In genomic region chr11:93652679-93653078, GRCh38 we compare ENCODE assay signal across 11 cellular contexts.
"Had no signal": no experiment of that assay in that cellular context is flagged by ENCODE, and none has a peak within 500 bp of the region (broad histone marks: within the 10 kb centered on the region; RNA-seq: fewer than 3 reads in every experiment).

No MANE protein-coding gene starts in this region.

- ATAC-seq: activated CD8-positive, alpha-beta T cell treated with anti-CD3 and anti-CD28 coated beads for 36 hours; sciatic nerve had no signal

- H3K36me3 ChIP-seq: colonic mucosa, thoracic aorta, upper lobe of right lung had no signal

- H3K27ac ChIP-seq: colonic mucosa, thoracic aorta, upper lobe of right lung had no signal

- DNase-seq: activated B cell treated with CpG ODN at 0.5 μM for 24 hours; activated CD8-positive, alpha-beta T cell treated with anti-CD3 and anti-CD28 coated beads for 36 hours; activated effector memory CD4-positive, alpha-beta T cell treated with Interleukin-2 at 50 U/mL for 16 hours; aorta; stimulated activated CD4-positive, alpha-beta T cell treated with anti-CD3 and anti-CD28 coated beads, Interleukin-4, amount 100 ng/mL, for 1 hour; upper lobe of right lung had no signal

- H3K4me2 ChIP-seq: smooth muscle cell had no signal

- H3K27me3 ChIP-seq: colonic mucosa, upper lobe of right lung had no signal

- H3K4me3 ChIP-seq: colonic mucosa, lung, smooth muscle cell, thoracic aorta, upper lobe of right lung had no signal

- H3K4me1 ChIP-seq: colonic mucosa, upper lobe of right lung had no signal

- H3K9me3 ChIP-seq: colonic mucosa, thoracic aorta, upper lobe of right lung had no signal
